In the genomic region with DNA sequence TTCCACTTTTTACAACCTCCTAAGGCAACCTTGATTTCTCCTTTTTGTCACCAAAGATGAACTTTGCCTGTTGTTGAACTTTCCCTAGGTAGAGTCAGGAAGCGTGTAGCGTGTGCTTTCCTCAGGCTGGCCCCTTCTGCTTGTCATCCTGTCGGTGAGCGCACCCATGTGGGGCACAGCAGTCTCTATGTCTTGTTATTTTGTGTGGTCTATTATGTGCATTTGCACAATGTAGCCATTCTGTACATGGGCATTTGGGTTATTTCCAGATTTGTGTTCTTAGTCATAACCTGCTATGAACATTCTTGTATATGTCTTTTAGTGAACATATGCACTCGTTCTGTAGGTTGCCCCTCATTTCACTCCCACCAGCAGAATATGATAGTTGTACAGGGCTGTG, we compare ENCODE assay signal across 26 cellular contexts. TPM values are rescaled to one million over a fixed set of nuclear protein-coding genes. Genes with fewer than 3 reads are reported as not detected.
"Had no signal": no experiment of that assay in that cellular context is flagged by ENCODE, and none has a peak within 500 bp of the region (broad histone marks: within the 10 kb centered on the region; RNA-seq: fewer than 3 reads in every experiment).

No MANE protein-coding gene starts in this region.

- H3K27ac ChIP-seq: esophagus muscularis mucosa, right atrium auricular region, thyroid gland, WERI-Rb-1 had no signal

- H3K27me3 ChIP-seq: esophagus muscularis mucosa, right atrium auricular region, thyroid gland had no signal

- H3K4me3 Mint-ChIP-seq: activated naive CD4-positive, alpha-beta T cell treated with anti-CD3 and anti-CD28 coated beads, Interleukin-2, amount 50 U/mL, for 24 hours; central memory CD8-positive, alpha-beta T cell; nephron; stimulated activated naive B cell treated with anti-CD40 and anti-IgM and Interleukin-4, amounts not matched to agents 10 μg/mL and 1 μg/mL and 100 μg/mL, for 72 hours; T-helper 1 cell treated with Interleukin-12 subunit alpha and Interleukin-12 subunit beta and Interleukin-4 antibody, amounts not matched to agents 30 μg/mL and 1 μg/mL, for 36 hours had no signal

- H3K4me3 ChIP-seq: esophagus muscularis mucosa, right atrium auricular region, thyroid gland had no signal

- H3K9me3 Mint-ChIP-seq: activated naive CD4-positive, alpha-beta T cell treated with anti-CD3 and anti-CD28 coated beads, Interleukin-2, amount 50 U/mL, for 24 hours; central memory CD8-positive, alpha-beta T cell; nephron; stimulated activated naive B cell treated with anti-CD40 and anti-IgM and Interleukin-4, amounts not matched to agents 10 μg/mL and 1 μg/mL and 100 μg/mL, for 72 hours; T-helper 1 cell treated with Interleukin-12 subunit alpha and Interleukin-12 subunit beta and Interleukin-4 antibody, amounts not matched to agents 30 μg/mL and 1 μg/mL, for 36 hours had no signal

- ATAC-seq: stimulated activated naive B cell treated with anti-CD40 and anti-IgM and Interleukin-4, amounts not matched to agents 10 μg/mL and 1 μg/mL and 100 μg/mL, for 72 hours had no signal

- H3K27me3 Mint-ChIP-seq: activated naive CD4-positive, alpha-beta T cell treated with anti-CD3 and anti-CD28 coated beads, Interleukin-2, amount 50 U/mL, for 24 hours; central memory CD8-positive, alpha-beta T cell; stimulated activated naive B cell treated with anti-CD40 and anti-IgM and Interleukin-4, amounts not matched to agents 10 μg/mL and 1 μg/mL and 100 μg/mL, for 72 hours had no signal

- DNase-seq: activated CD4-positive, alpha-beta T cell treated with anti-CD3 and anti-CD28 coated beads for 4 hours; activated CD8-positive, alpha-beta memory T cell treated with anti-CD3 and anti-CD28 coated beads for 24 hours; activated effector memory CD4-positive, alpha-beta T cell treated with anti-CD3 and anti-CD28 coated beads, Interleukin-2, amount 50 U/mL, for 16 hours; activated T-cell treated with anti-CD3 and anti-CD28 coated beads for 4 hours; amniotic stem cell; cortex of kidney; effector CD4-positive, alpha-beta T cell; hippocampal formation; kidney; mesenchymal stem cell; nucleus accumbens; posterior cingulate gyrus; stimulated activated CD4-positive, alpha-beta T cell treated with anti-CD3 and anti-CD28 coated beads, Interleukin-2, amount 100 ng/mL, for 48 hours; stimulated activated naive B cell treated with anti-CD40 and anti-IgM and Interleukin-4, amounts not matched to agents 10 μg/mL and 1 μg/mL and 100 μg/mL, for 72 hours; thyroid gland; WERI-Rb-1 had no signal

- H3K27ac Mint-ChIP-seq: activated naive CD4-positive, alpha-beta T cell treated with anti-CD3 and anti-CD28 coated beads, Interleukin-2, amount 50 U/mL, for 24 hours; nephron; stimulated activated naive B cell treated with anti-CD40 and anti-IgM and Interleukin-4, amounts not matched to agents 10 μg/mL and 1 μg/mL and 100 μg/mL, for 72 hours; T-helper 1 cell treated with Interleukin-12 subunit alpha and Interleukin-12 subunit beta and Interleukin-4 antibody, amounts not matched to agents 30 μg/mL and 1 μg/mL, for 36 hours had no signal

- H3K4me1 Mint-ChIP-seq: nephron had no signal

- H3K9me3 ChIP-seq: esophagus muscularis mucosa, right atrium auricular region, thyroid gland had no signal

RNA-seq across cellular contexts. Expression of a gene that starts 40.8 kb away (rescaled TPM):
- total RNA-seq: esophagus muscularis mucosa, fibroblast of villous mesenchyme, kidney, liver, right atrium auricular region, skeletal muscle tissue, thyroid gland, urinary bladder had no signal
- polyA plus RNA-seq: liver, urinary bladder had no signal
